Comparison of ENCODE assay signal across 20 cellular contexts in genomic region chr4:53866055-53866454, GRCh38.
DNase-seq lines count a peak whose midpoint lies in the region; ATAC-seq, FAIRE-seq and TF ChIP-seq lines count a peak whose summit lies in the region.
"Had no signal": no experiment of that assay in that cellular context is flagged by ENCODE, and none has a peak within 500 bp of the region (broad histone marks: within the 10 kb centered on the region; RNA-seq: fewer than 3 reads in every experiment).

No MANE protein-coding gene starts in this region.

- H4K5ac ChIP-seq in IMR-90 (ENCODE audit: low read depth, low read length), result no peak overlapping the region

- H3K79me2 ChIP-seq in K562 (ENCODE audit: control insufficient read depth, insufficient read depth, low read length), result no peaks in the 10 kb centered on the region

- no peak for FAIRE-seq in K562 (lab: Jason Lieb, UNC)
- FAIRE-seq: GM12878 had no signal

- no peak overlapping the region for H3K4ac ChIP-seq in IMR-90 (ENCODE audit: low read depth, low read length)

- TF ChIP-seq RAD21 in IMR-90 (IDR thresholded peaks at IDR 0.05; ENCODE audit: low read length), result no peak
- TF ChIP-seq RAD21 in K562 (CRISPR knock-in tag; conservative IDR thresholded peaks at IDR 0.05 in 1 of 2, IDR thresholded peaks at IDR 0.05 in 1 of 2), result no peak

- in situ Hi-C loops in IMR-90 (cut with MboI; ENCODE audit: low sequenced_read_pairs), result no loop called here
- in situ Hi-C loops in K562 (cut with MboI), result no loop called here

- H3K14ac ChIP-seq in IMR-90 (replicated peaks; ENCODE audit: low read depth, low read length), result no peak overlapping the region

- H3K4me1 ChIP-seq in IMR-90 (ENCODE audit: control insufficient read depth, insufficient read depth, low read length) (peaks cover 15% of the 10 kb centered on the region), K562 (replicated peaks in 1 of 2; ENCODE audit: control insufficient read depth in 2 of 2, insufficient read depth in 2 of 2, low read length in 2 of 2) (no peaks in the 10 kb centered on the region)

- DNase-seq in IMR-90, result no peak
- DNase-seq in MG63, result peak; percentile 45
- no peak for DNase-seq in K562 (ENCODE audit: extremely low read depth in 1 of 4, low spot score in 3 of 4)
- DNase-seq in midbrain (lab: John Stamatoyannopoulos, UW), result no peak
- DNase-seq in HEK293T (ENCODE audit: extremely low spot score), result no peak
- DNase-seq: C1 segment of cervical spinal cord; Caco-2; CD4-positive, alpha-beta memory T cell; DMS 273 treated with DMSO at 0.1 percent for 48 hours; DMS79; EL; GDM1; H9; HFFc6 had no signal

- no TSS peak for BruUV-seq in IMR-90 (replicated peaks; lab: Mats Ljungman, UMichigan)
- no TSS peak for BruUV-seq in K562 (replicated peaks; lab: Mats Ljungman, UMichigan)

- no peak overlapping the region for H2BK5ac ChIP-seq in IMR-90 (ENCODE audit: low read depth, low read length, poor library complexity, severe bottlenecking)

- H3K9me3 ChIP-seq in IMR-90 (ENCODE audit: control insufficient read depth, insufficient read depth, low read length) (no peaks in the 10 kb centered on the region), MG63 (peaks cover under 1% of the 10 kb centered on the region; the same call in 1 of the 2 replicates), K562 (replicated peaks; ENCODE audit: control insufficient read depth, insufficient read depth, low read depth, low read length) (no peaks in the 10 kb centered on the region)
- H3K9me3 ChIP-seq: Caco-2 had no signal

- peaks cover 2% of the 10 kb centered on the region; the same call in 1 of the 2 replicates for H3K9me1 ChIP-seq in IMR-90 (ENCODE audit: insufficient read depth, low read length)
- H3K9me1 ChIP-seq in K562 (ENCODE audit: control insufficient read depth, insufficient read depth, low read length), result no peaks in the 10 kb centered on the region

- H4K20me1 ChIP-seq in IMR-90 (ENCODE audit: insufficient read depth, low read length), result no peaks in the 10 kb centered on the region
- no peaks in the 10 kb centered on the region for H4K20me1 ChIP-seq in K562 (replicated peaks; ENCODE audit: control insufficient read depth, insufficient read depth, low read length)

- H4K91ac ChIP-seq in IMR-90 (ENCODE audit: insufficient read depth, low read depth, low read length), result no peak overlapping the region

- H2AK5ac ChIP-seq in IMR-90 (ENCODE audit: low read depth, low read length), result 0 out of 2 replicates have a peak overlapping the region, but pooled peaks have one; percentile 21

- intact Hi-C loops in IMR-90 (cut with micrococcal nuclease), result no loop called here
- intact Hi-C loops in K562 (cut with micrococcal nuclease), result no loop called here

- no peak overlapping the region for H4K8ac ChIP-seq in IMR-90 (ENCODE audit: low read depth in 2 of 2, low read length in 2 of 2)

- H2AFZ ChIP-seq in IMR-90 (replicated peaks; ENCODE audit: low read length, poor library complexity) (no peak overlapping the region), K562 (ENCODE audit: low read depth, low read length) (no peak overlapping the region)
- H2AFZ ChIP-seq: GM23338 had no signal

- no peak overlapping the region for H3K4me2 ChIP-seq in IMR-90 (ENCODE audit: low read depth, low read length)
- no peak overlapping the region for H3K4me2 ChIP-seq in K562 (ENCODE audit: insufficient read depth, low read length)

- no peak overlapping the region for H2BK120ac ChIP-seq in IMR-90 (ENCODE audit: low read depth, low read length)

- no peak overlapping the region for H2AK9ac ChIP-seq in IMR-90 (replicated peaks; ENCODE audit: low read depth, low read length, poor library complexity)

- WGBS in IMR-90 (ENCODE audit: extremely low coverage in 2 of 2, insufficient read length in 1 of 2), 2 experiments, result 100% methylated on average over 3 of the region's 8 CpGs; no CpG with 5 or more reads in 1 of the 2 experiments
- WGBS in K562 (ENCODE audit: insufficient coverage, low coverage, missing lambda C conversion rate), result 2% methylated on average over 8 of the region's 8 CpGs

- H3K56ac ChIP-seq in IMR-90 (ENCODE audit: extremely low read depth, insufficient read depth, low read length), result no peak overlapping the region

- no peak overlapping the region for H3K18ac ChIP-seq in IMR-90 (ENCODE audit: low read depth, low read length)

- H3K79me1 ChIP-seq in IMR-90 (ENCODE audit: low read depth in 1 of 2, low read length in 2 of 2), result no peaks in the 10 kb centered on the region

- no peaks in the 10 kb centered on the region for H3K36me3 ChIP-seq in IMR-90 (ENCODE audit: control insufficient read depth, insufficient read depth, low read length)
- H3K36me3 ChIP-seq in MG63, result no peaks in the 10 kb centered on the region
- no peaks in the 10 kb centered on the region for H3K36me3 ChIP-seq in K562 (ENCODE audit: control insufficient read depth, insufficient read depth, low read length)

- H3K27ac ChIP-seq in IMR-90 (ENCODE audit: insufficient read depth, low read length) (no peak overlapping the region), K562 (ENCODE audit: extremely low read depth, low read depth, low read length) (no peak overlapping the region)

- 0 out of 3 replicates have a peak overlapping the region, but pooled peaks have one; percentile 33 for H2BK15ac ChIP-seq in IMR-90 (ENCODE audit: low read depth, low read length)

- H3K23ac ChIP-seq in IMR-90 (ENCODE audit: low read depth, low read length), result no peak overlapping the region

- H3K27me3 ChIP-seq in IMR-90 (ENCODE audit: control insufficient read depth, insufficient read depth, low read length) (no peaks in the 10 kb centered on the region), MG63 (no peaks in the 10 kb centered on the region), K562 (ENCODE audit: control insufficient read depth in 2 of 2, insufficient read depth in 2 of 2, low read length in 2 of 2) (no peaks in the 10 kb centered on the region)

- TF ChIP-seq CTCF in IMR-90 (conservative IDR thresholded peaks at IDR 0.05; ENCODE audit: low read depth, low read length) (no peak), K562 (IDR thresholded peaks at IDR 0.05 in 2 of 3, conservative IDR thresholded peaks at IDR 0.05 in 1 of 3; ENCODE audit: insufficient read depth in 2 of 3, low read depth in 1 of 3, low read length in 3 of 3) (no peak)

- POLR2A ChIA-PET in IMR-90 (lab: Charles Lee; ENCODE audit: unreplicated experiment) (no interaction called here), K562 (lab: Yijun Ruan, JAX) (no interaction called here), HEK293T (lab: Yijun Ruan, JAX) (no interaction called here)

- dilution Hi-C loops in IMR-90 (cut with HindIII; ENCODE audit: low sequenced_read_pairs, unreplicated experiment), result no loop called here

- no peak overlapping the region for H2BK20ac ChIP-seq in IMR-90 (ENCODE audit: low read depth, low read length)

- H3K9ac ChIP-seq in IMR-90 (ENCODE audit: low read depth, low read length) (no peak overlapping the region), K562 (ENCODE audit: insufficient read depth in 1 of 2, low read depth in 2 of 2, low read length in 2 of 2) (no peak overlapping the region)

- H3K4me3 ChIP-seq in IMR-90 (ENCODE audit: insufficient read depth, low read depth, low read length) (no peak overlapping the region), MG63 (no peak overlapping the region), K562 (no peak overlapping the region)
- H3K4me3 ChIP-seq: GM12878, GM23338 had no signal

- CTCF ChIA-PET in IMR-90 (lab: Yijun Ruan, JAX), result no interaction called here
- CTCF ChIA-PET in K562 (lab: Yijun Ruan, JAX; ENCODE audit: low intra/inter-chr PET ratio), result no interaction called here
- CTCF ChIA-PET in HEK293T (lab: Yijun Ruan, JAX), result interaction anchor here (0.7 kb wide), 1 partner anchor 20 kb away, joined by 3 read pairs; no protein-coding TSS in a partner anchor

- ATAC-seq in IMR-90 (ENCODE audit: low read depth), result no peak
- no peak for ATAC-seq in K562
- peak; percentile 72 for ATAC-seq in esophagus mucosa
- ATAC-seq in GM18873 (IDR thresholded peaks at IDR 0.05; ENCODE audit: low FRiP score, unreplicated experiment), result no peak
- ATAC-seq in GM18907 (IDR thresholded peaks at IDR 0.05; ENCODE audit: unreplicated experiment), result no peak
- ATAC-seq: GM12878, GM23338, HCT116 had no signal

- no peak for TF ChIP-seq POLR2A in IMR-90 (IDR thresholded peaks at IDR 0.05; ENCODE audit: low read depth, low read length)
- TF ChIP-seq POLR2A in K562 (conservative IDR thresholded peaks at IDR 0.05), result no peak

- TF ChIP-seq EP300 in K562 (IDR thresholded peaks at IDR 0.05; ENCODE audit: low read length), result no peak

TF ChIP-seq in IMR-90, 13 proteins besides CTCF, POLR2A, EP300 and RAD21:
- no peak for TF ChIP-seq MXI1 (IDR thresholded peaks at IDR 0.05; ENCODE audit: borderline replicate concordance, low read depth, low read length)
- TF ChIP-seq BHLHE40 (IDR thresholded peaks at IDR 0.05; ENCODE audit: low read depth, low read length), result no peak
- TF ChIP-seq CHD1 (IDR thresholded peaks at IDR 0.05; ENCODE audit: low read depth, low read length), result no peak
- TF ChIP-seq RCOR1 (IDR thresholded peaks at IDR 0.05; ENCODE audit: insufficient replicate concordance, low read length), result no peak
- TF ChIP-seq NFE2L2 (IDR thresholded peaks at IDR 0.05; ENCODE audit: low read depth, low read length), result no peak
- no peak for TF ChIP-seq RFX5 (IDR thresholded peaks at IDR 0.05; ENCODE audit: low read depth, low read length)

TF ChIP-seq in K562, 482 proteins besides CTCF, POLR2A, EP300 and RAD21:
- TF ChIP-seq ZNF316 (IDR thresholded peaks at IDR 0.05) (0 out of 2 replicates have a peak, but pooled peaks have one; percentile 13), BCOR (IDR thresholded peaks at IDR 0.05) (no peak)

TF ChIP-seq in HEK293T, 16 proteins besides CTCF, POLR2A, EP300 and RAD21:
- TF ChIP-seq FOXM1 (IDR thresholded peaks at IDR 0.05; ENCODE audit: borderline replicate concordance) (no peak), ELF4 (IDR thresholded peaks at IDR 0.05) (no peak), L3MBTL2 (conservative IDR thresholded peaks at IDR 0.05) (no peak), BHLHE40 (IDR thresholded peaks at IDR 0.05; ENCODE audit: borderline replicate concordance) (no peak), ZNF384 (IDR thresholded peaks at IDR 0.05) (no peak), SP1 (IDR thresholded peaks at IDR 0.05) (no peak), NFRKB (IDR thresholded peaks at IDR 0.05) (no peak), FOXK2 (IDR thresholded peaks at IDR 0.05) (no peak)
